Comparison of ENCODE assay signal across 8 cellular contexts in genomic region chr9:107282759-107283620, GRCh38. TPM values are rescaled to one million over a fixed set of nuclear protein-coding genes. Genes with fewer than 3 reads are reported as not detected.
DNase-seq lines count a peak whose midpoint lies in the region; ATAC-seq, FAIRE-seq and TF ChIP-seq lines count a peak whose summit lies in the region.

Gene RAD23B, plus strand, starts transcription at chr9:107283279. Its CDS starts 351 bp downstream, at chr9:107283630.

- TF ChIP-seq CTCF in C4-2B (conservative IDR thresholded peaks at IDR 0.05) (no peak), HepG2 (CRISPR knock-in tag; IDR thresholded peaks at IDR 0.05) (0 out of 2 replicates have a peak, but pooled peaks have one; percentile 9)

- POLR2A ChIA-PET in HepG2 (lab: Yijun Ruan, JAX): interaction anchor here (0.6 to 4.6 kb wide), 14 partner anchors 13 to 87 kb away, joined by 3 to 31 read pairs (median 4); no protein-coding TSS in a partner anchor

- FAIRE-seq in HepG2 (lab: Jason Lieb, UNC): no peak

- peak within 1 kb of the TSS; percentile 97 for H3K9ac ChIP-seq in HepG2 (ENCODE audit: insufficient read depth, low read depth, low read length)

- peak within 1 kb of the TSS; percentile 82 to 94 (median 87) for H3K4me3 ChIP-seq in HepG2 (replicated peaks in 1 of 3; ENCODE audit: insufficient read depth in 1 of 3, low read depth in 2 of 3, low read length in 3 of 3)

- H3K79me2 ChIP-seq in HepG2 (ENCODE audit: insufficient read depth, low read length): peaks cover 56% of the 10 kb centered on the region

- BruUV-seq in HepG2 (replicated peaks; lab: Mats Ljungman, UMichigan): no TSS peak

- intact Hi-C loops in HepG2 (cut with micrococcal nuclease; ENCODE audit: unreplicated experiment): loop anchor here (1.0 to 2.0 kb wide), 3 partner anchors 34 to 60 kb away; no protein-coding TSS in a partner anchor

- in situ Hi-C loops in HepG2 (cut with HindIII; ENCODE audit: extremely low pct_ligation_motif_present, low pct_unique_long_range_greater_than_20kb): no loop called here

- TF ChIP-seq POLR2A in HepG2 (IDR thresholded peaks at IDR 0.05; ENCODE audit: insufficient read depth in 1 of 2, low read depth in 2 of 2, low read length in 2 of 2): peak; percentile 87 to 89

- ATAC-seq in GM19395 (IDR thresholded peaks at IDR 0.05; ENCODE audit: unreplicated experiment) (peak; percentile 86), HG03565 (IDR thresholded peaks at IDR 0.05; ENCODE audit: unreplicated experiment) (peak; percentile 80), HepG2 (peak; percentile 93)

- peak; percentile 97 for DNase-seq in NCI-H774 (lab: John Stamatoyannopoulos, UW)
- peak; percentile 97 to 98 for DNase-seq in activated CD4-positive, alpha-beta T cell treated with anti-CD3 and anti-CD28 coated beads, Interleukin-2, amount 50 U/mL, for 4 hours
- peak; percentile 99 for DNase-seq in dermis blood vessel endothelial cell
- peak; percentile 94 for DNase-seq in HepG2 (ENCODE audit: low spot score)
- peak; percentile 99 for DNase-seq in stimulated activated CD4-positive, alpha-beta T cell treated with anti-CD3 and anti-CD28 coated beads, Interleukin-4, amount 100 ng/mL, for 1 hour

- H4K20me1 ChIP-seq in HepG2 (ENCODE audit: insufficient read depth, low read length): peaks cover 40% of the 10 kb centered on the region

- H3K27ac ChIP-seq in C4-2B (peak within 1 kb of the TSS; percentile 100), HepG2 (ENCODE audit: extremely low read length, insufficient read depth, low read length) (peak within 1 kb of the TSS; percentile 98)

- TF ChIP-seq EP300 in HepG2 (IDR thresholded peaks at IDR 0.05; ENCODE audit: low read depth in 2 of 2, low read length in 2 of 2): peak in 1 of 2 experiments; percentile 13; a peak in 2 of 4 replicates
- TF ChIP-seq EP300 in HepG2 (CRISPR knock-in tag; IDR thresholded peaks at IDR 0.05; ENCODE audit: borderline replicate concordance): peak; percentile 75

- peak within 1 kb of the TSS; percentile 74 for H2AFZ ChIP-seq in HepG2 (ENCODE audit: low read length)

- H3K36me3 ChIP-seq in HepG2 (replicated peaks in 1 of 2; ENCODE audit: control insufficient read depth in 1 of 2, insufficient read depth in 2 of 2, low read length in 2 of 2): no peaks in the 10 kb centered on the region

- WGBS in HepG2 (ENCODE audit: low lambda C conversion rate): 1% methylated on average over 15 of the region's 100 CpGs

- H3K4me2 ChIP-seq in HepG2 (ENCODE audit: low read depth, low read length): peak within 1 kb of the TSS; percentile 96

- TF ChIP-seq RAD21 in HepG2 (CRISPR knock-in tag; IDR thresholded peaks at IDR 0.05): peak; percentile 62; the same call in 1 of the 2 replicates

- CTCF ChIA-PET in HepG2 (lab: Yijun Ruan, JAX; ENCODE audit: low intra/inter-chr PET ratio, low total read pairs): no interaction called here

- H3K4me1 ChIP-seq in HepG2 (ENCODE audit: insufficient read depth, low read length): peaks cover 40% of the 10 kb centered on the region

- H3K9me3 ChIP-seq in HepG2 (ENCODE audit: low read length): no peaks in the 10 kb centered on the region

- H3K27me3 ChIP-seq in HepG2 (ENCODE audit: control insufficient read depth in 1 of 2, insufficient read depth in 2 of 2, low read length in 2 of 2): no peaks in the 10 kb centered on the region; a peak in 1 of 5 replicates

TF ChIP-seq in HepG2, 621 proteins besides CTCF, POLR2A, EP300 and RAD21 (continues in another document):
- TF ChIP-seq TEF (CRISPR knock-in tag; IDR thresholded peaks at IDR 0.05) (peak; percentile 56; the same call in 1 of the 2 replicates), ZBED4 (CRISPR knock-in tag; IDR thresholded peaks at IDR 0.05; ENCODE audit: borderline replicate concordance) (0 out of 2 replicates have a peak, but pooled peaks have one; percentile 3), ETS1 (CRISPR knock-in tag; IDR thresholded peaks at IDR 0.05) (peak; percentile 67; the same call in 1 of the 2 replicates), CSRNP2 (CRISPR knock-in tag; conservative IDR thresholded peaks at IDR 0.05; ENCODE audit: low read depth) (no peak), HNRNPUL1 (IDR thresholded peaks at IDR 0.05; ENCODE audit: low read depth, low read length) (0 out of 2 replicates have a peak, but pooled peaks have one; percentile 52), NFE2L2 (IDR thresholded peaks at IDR 0.05; ENCODE audit: low read length) (no peak), YEATS2 (CRISPR knock-in tag; IDR thresholded peaks at IDR 0.05; ENCODE audit: borderline replicate concordance) (peak; percentile 76; the same call in 1 of the 2 replicates)

RNA-seq across cellular contexts. Expression of gene RAD23B, which starts in this region (rescaled TPM):
- total RNA-seq in dermis blood vessel endothelial cell (75.0 and 98.8 TPM in 2 replicates), HepG2 (2016; rRNA removed; fragmentation: Illumina TruSeq; extraction: Trizol) (133 and 159 TPM in 2 replicates)
- 59.7 and 60.0 TPM in 2 replicates for total RNA-seq in HepG2 (2016; cell fraction: cytosol; rRNA removed; fragmentation: Illumina TruSeq; extraction: Trizol; ENCODE audit: low read depth)
- total RNA-seq in HepG2 (2016; cell fraction: insoluble cytoplasmic fraction; rRNA removed; fragmentation: Illumina TruSeq; extraction: Trizol): 128 and 156 TPM in 2 replicates
- total RNA-seq in HepG2 (2016; cell fraction: membrane; rRNA removed; fragmentation: Illumina TruSeq; extraction: Trizol): 120 and 126 TPM in 2 replicates
- 62.9 and 65.9 TPM in 2 replicates for total RNA-seq in HepG2 (2016; cell fraction: nucleus; rRNA removed; fragmentation: Illumina TruSeq; extraction: Trizol)
- 156 and 162 TPM in 2 replicates for polyA plus RNA-seq in HepG2 (2011; rRNA removed)
- 93.8 and 114 TPM in 2 replicates for polyA plus RNA-seq in HepG2 (2011; cell fraction: cytosol; rRNA removed)
- 25.3 and 25.6 TPM in 2 replicates for polyA plus RNA-seq in HepG2 (2011; cell fraction: nucleus; rRNA removed)
- 90.7 and 110 TPM in 2 replicates for polyA plus RNA-seq in HepG2 (2012)
- polyA plus RNA-seq in HepG2 (2016; cell fraction: cytosol; fragmentation: Illumina TruSeq; extraction: Trizol; ENCODE audit: low read depth): 26.3 and 31.4 TPM in 2 replicates
- polyA plus RNA-seq in HepG2 (2016; cell fraction: insoluble cytoplasmic fraction; fragmentation: Illumina TruSeq; extraction: Trizol; ENCODE audit: low read depth): 185 and 198 TPM in 2 replicates
- polyA plus RNA-seq in HepG2 (2016; cell fraction: membrane; fragmentation: Illumina TruSeq; extraction: Trizol; ENCODE audit: low read depth): 79.8 and 80.6 TPM in 2 replicates
- polyA plus RNA-seq in HepG2 (2016; cell fraction: nucleus; fragmentation: Illumina TruSeq; extraction: Trizol; ENCODE audit: insufficient read depth, low read depth): 67.0 and 71.9 TPM in 2 replicates
- polyA minus RNA-seq in HepG2 (2011; rRNA and poly(A)+ RNA removed; ENCODE audit: low replicate concordance): 270 and 278 TPM in 2 replicates
- 139 and 149 TPM in 2 replicates for polyA minus RNA-seq in HepG2 (2011; cell fraction: cytosol; rRNA and poly(A)+ RNA removed)
- polyA minus RNA-seq in HepG2 (2011; cell fraction: nucleus; rRNA and poly(A)+ RNA removed): 85.5 and 87.8 TPM in 2 replicates

Comparison
In these comparisons a context has a peak if more than half of its experiments do, and no peak if none do; other contexts are left out.
1. Peak in every context shown above with its lines: DNase-seq, ATAC-seq, H3K4me3 ChIP-seq and H3K27ac ChIP-seq.